Comparison of ENCODE assay signal across 23 cellular contexts in genomic region chr10:116408716-116409115, GRCh38. TPM values are rescaled to one million over a fixed set of nuclear protein-coding genes. Genes with fewer than 3 reads are reported as not detected.
DNase-seq lines count a peak whose midpoint lies in the region; ATAC-seq and TF ChIP-seq lines count a peak whose summit lies in the region.
"Had no signal": no experiment of that assay in that cellular context is flagged by ENCODE, and none has a peak within 500 bp of the region (broad histone marks: within the 10 kb centered on the region; RNA-seq: fewer than 3 reads in every experiment).

No MANE protein-coding gene starts in this region.

- ATAC-seq in HG03095 (IDR thresholded peaks at IDR 0.05; ENCODE audit: unreplicated experiment): peak; percentile 76
- ATAC-seq in activated CD4-positive, CD25-positive, alpha-beta regulatory T cell treated with anti-CD3 and anti-CD28 coated beads, Interleukin-2, amount 50 U/mL, for 24 hours: no peak

- no peak for TF ChIP-seq EP300 in stomach (IDR thresholded peaks at IDR 0.05)

- dilution Hi-C loops in mammary epithelial cell (cut with HindIII; ENCODE audit: low sequenced_read_pairs): no loop called here

- TF ChIP-seq CTCF in mammary epithelial cell (conservative IDR thresholded peaks at IDR 0.05 in 1 of 2, IDR thresholded peaks at IDR 0.05 in 1 of 2; ENCODE audit: extremely low read depth in 1 of 2, insufficient read depth in 1 of 2, low read depth in 1 of 2, low read length in 2 of 2): no peak
- no peak for TF ChIP-seq CTCF in breast epithelium (IDR thresholded peaks at IDR 0.05)
- TF ChIP-seq CTCF in stomach (IDR thresholded peaks at IDR 0.05): no peak

- no peak overlapping the region for H3K4me3 ChIP-seq in mammary epithelial cell (replicated peaks in 1 of 3; ENCODE audit: insufficient read depth in 1 of 3, low read depth in 2 of 3, low read length in 3 of 3)
- no peak overlapping the region for H3K4me3 ChIP-seq in breast epithelium
- H3K4me3 ChIP-seq in stomach: no peak overlapping the region
- H3K4me3 ChIP-seq: dorsolateral prefrontal cortex, skin epidermis, suprapubic skin had no signal

- peak overlapping the region; percentile 23 for H2AFZ ChIP-seq in mammary epithelial cell (ENCODE audit: low read depth, low read length)

- no peaks in the 10 kb centered on the region for H3K27me3 ChIP-seq in mammary epithelial cell (ENCODE audit: insufficient read depth, low read length)
- H3K27me3 ChIP-seq in breast epithelium: no peaks in the 10 kb centered on the region
- peaks cover 0 to 8% (median 0%) of the 10 kb centered on the region in 3 donors for H3K27me3 ChIP-seq in stomach
- H3K27me3 ChIP-seq: suprapubic skin had no signal

- H3K27ac ChIP-seq in mammary epithelial cell (ENCODE audit: insufficient read depth, low read depth, low read length) (no peak overlapping the region), breast epithelium (no peak overlapping the region), stomach (no peak overlapping the region)
- H3K27ac ChIP-seq: dorsolateral prefrontal cortex, skin epidermis, suprapubic skin had no signal

- H3K9me3 ChIP-seq in mammary epithelial cell (replicated peaks; ENCODE audit: insufficient read depth, low read length) (no peaks in the 10 kb centered on the region), breast epithelium (no peaks in the 10 kb centered on the region), stomach (no peaks in the 10 kb centered on the region)
- H3K9me3 ChIP-seq: suprapubic skin had no signal

- no peak overlapping the region for H3K4me2 ChIP-seq in mammary epithelial cell (ENCODE audit: insufficient read depth, low read depth, low read length)

- H3K36me3 ChIP-seq in mammary epithelial cell (ENCODE audit: insufficient read depth, low read length): no peaks in the 10 kb centered on the region
- H3K36me3 ChIP-seq in breast epithelium: no peaks in the 10 kb centered on the region
- no peaks in the 10 kb centered on the region for H3K36me3 ChIP-seq in stomach
- H3K36me3 ChIP-seq: suprapubic skin had no signal

- WGBS in mammary epithelial cell (ENCODE audit: low coverage, missing lambda C conversion rate): 71% methylated on average over 7 of the region's 7 CpGs
- WGBS in stomach, 5 donors: 40 to 53% (median 44%) methylated on average over 7 of the region's 7 CpGs

- no TSS peak for BruUV-seq in mammary epithelial cell (replicated peaks; lab: Mats Ljungman, UMichigan)

- no peaks in the 10 kb centered on the region for H3K79me2 ChIP-seq in mammary epithelial cell (ENCODE audit: insufficient read depth, low read length)

- TF ChIP-seq POLR2A in breast epithelium (IDR thresholded peaks at IDR 0.05) (no peak), stomach (IDR thresholded peaks at IDR 0.05) (no peak)

- intact Hi-C loops in mammary epithelial cell (cut with micrococcal nuclease) (no loop called here), breast epithelium (cut with DNase I; ENCODE audit: low total_unique reads) (no loop called here), stomach (cut with DNase I; ENCODE audit: low total_unique reads) (no loop called here)

- DNase-seq in mammary epithelial cell: no peak
- no peak for DNase-seq in breast epithelium (ENCODE audit: low spot score in 2 of 2)
- DNase-seq in OCI-M1 (lab: John Stamatoyannopoulos, UW): peak; percentile 4
- DNase-seq in stomach: no peak
- DNase-seq in NCI-H2171 treated with DMSO at 0.1 percent for 48 hours (lab: John Stamatoyannopoulos, UW): no peak
- DNase-seq in ureter (ENCODE audit: low spot score): no peak
- DNase-seq: 8988T; activated effector memory CD4-positive, alpha-beta T cell treated with anti-CD3 and anti-CD28 coated beads, Interleukin-2, amount 50 U/mL, for 16 hours; CD4-positive, alpha-beta memory T cell; dorsolateral prefrontal cortex; mesenchymal stem cell; NCI-H1417 treated with DMSO at 0.1 percent for 48 hours; NCI-H69; occipital lobe; SHP77 treated with DMSO at 0.1 percent for 48 hours had no signal

- no peaks in the 10 kb centered on the region for H4K20me1 ChIP-seq in mammary epithelial cell (ENCODE audit: insufficient read depth, low read length)

- in situ Hi-C loops in mammary epithelial cell (cut with MboI; ENCODE audit: low sequenced_read_pairs in 2 of 2): no loop called here

- no peak overlapping the region for H3K9ac ChIP-seq in mammary epithelial cell (ENCODE audit: insufficient read depth, low read length)

- H3K4me1 ChIP-seq in mammary epithelial cell (ENCODE audit: insufficient read depth, low read length) (no peaks in the 10 kb centered on the region), breast epithelium (no peaks in the 10 kb centered on the region), stomach (no peaks in the 10 kb centered on the region)
- H3K4me1 ChIP-seq: suprapubic skin had no signal

- CTCF ChIA-PET in mammary epithelial cell (lab: Charles Lee; ENCODE audit: low non-redundant PET): no interaction called here

RNA-seq across cellular contexts. Expression of gene PNLIPRP3, which starts 18.9 kb away (rescaled TPM):
- total RNA-seq in mammary epithelial cell (10 to 100 TPM; 98.2 to 98.4 TPM), breast epithelium (1 to 10 TPM in 1 of 3 donors, under 1 TPM in 2; 0.29 to 2.4 (median 0.66) TPM), stomach (1 to 10 TPM in 1 of 5 donors, not detected in 4; 1.3 TPM), ureter (not detected)
- polyA plus RNA-seq in mammary epithelial cell (39.7 TPM), stomach (under 1 TPM in 2 of 3 donors, not detected in 1; 0.10 to 0.46 TPM)
- 13.1 TPM for polyA minus RNA-seq in mammary epithelial cell
- total RNA-seq: astrocyte; CD4-positive, alpha-beta memory T cell; dorsolateral prefrontal cortex; fibroblast of lung; G401; H4; occipital lobe had no signal
- polyA plus RNA-seq: CD4-positive, alpha-beta memory T cell; fibroblast of lung had no signal

Comparison
In these comparisons a context has a peak if more than half of its experiments do, and no peak if none do; other contexts are left out.
1. RNA of gene PNLIPRP3, which starts 18.9 kb away (total RNA-seq): 98.2 to 98.4 TPM in mammary epithelial cell; 0.29 to 2.4 TPM in breast epithelium, 1.3 TPM in stomach and not detected in ureter (single experiment); every median in the first group is over 10 times any median in the second.